ENCODE assay signal across 15 cellular contexts in the genomic region with DNA sequence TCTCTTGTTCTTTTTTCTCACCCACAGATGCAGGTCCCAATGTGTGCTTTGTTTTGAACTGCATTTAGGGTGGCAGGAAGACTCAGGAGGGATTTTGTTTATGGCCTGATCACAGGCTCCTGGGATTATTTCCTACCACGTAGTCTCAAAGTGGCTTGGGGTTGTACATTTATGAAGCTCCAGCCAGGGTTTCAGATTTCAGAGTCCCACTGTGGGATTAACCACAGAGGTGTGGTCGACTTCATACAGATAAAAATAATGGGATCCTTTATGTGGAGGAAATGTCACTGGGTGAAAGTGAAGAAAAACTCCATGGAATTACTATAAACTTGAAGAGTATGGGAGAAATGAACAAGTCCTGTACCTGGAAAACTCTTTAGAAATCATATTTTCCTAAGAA. TPM values are rescaled to one million over a fixed set of nuclear protein-coding genes. Genes with fewer than 3 reads are reported as not detected.
A peak's percentile ranks its signal among the peaks of the same experiment; 100 is the strongest.
DNase-seq lines count a peak whose midpoint lies in the region; ATAC-seq, FAIRE-seq and TF ChIP-seq lines count a peak whose summit lies in the region.
"Had no signal": no experiment of that assay in that cellular context is flagged by ENCODE, and none has a peak within 500 bp of the region (broad histone marks: within the 10 kb centered on the region; RNA-seq: fewer than 3 reads in every experiment).

No MANE protein-coding gene starts in this region.

- no peak for TF ChIP-seq CTCF in esophagus squamous epithelium (IDR thresholded peaks at IDR 0.05)

- no peak overlapping the region for H3K27ac ChIP-seq in esophagus squamous epithelium
- H3K27ac ChIP-seq: 22Rv1, RWPE1 had no signal

- WGBS in esophagus squamous epithelium, 2 donors, result 9 to 33% methylated on average over 1 to 2 of the region's 2 CpGs

- in situ Hi-C loops in SK-MEL-5 (cut with HindIII; ENCODE audit: low pct_unique_long_range_greater_than_20kb, low sequenced_read_pairs), result no loop called here

- H3K36me3 ChIP-seq in esophagus squamous epithelium, result no peaks in the 10 kb centered on the region

- intact Hi-C loops in esophagus squamous epithelium (cut with DNase I), result no loop called here

- ATAC-seq in activated T-cell treated with anti-CD3 and anti-CD28 coated beads, Interleukin-2, amount 50 U/mL, for 72 hours (replicated peaks in 1 of 2), result no peak
- no peak for ATAC-seq in GM21619 (IDR thresholded peaks at IDR 0.05; ENCODE audit: unreplicated experiment)

- H3K9me3 ChIP-seq in esophagus squamous epithelium, result no peaks in the 10 kb centered on the region

- no peaks in the 10 kb centered on the region for H3K9me3 Mint-ChIP-seq in activated T-cell treated with anti-CD3 and anti-CD28 coated beads, Interleukin-2, amount 50 U/mL, for 72 hours
- H3K9me3 Mint-ChIP-seq: CD8-positive, alpha-beta T cell; IgD-negative memory B cell had no signal

- H3K27me3 Mint-ChIP-seq in activated T-cell treated with anti-CD3 and anti-CD28 coated beads, Interleukin-2, amount 50 U/mL, for 72 hours (ENCODE audit: low read depth), result peaks cover 22% of the 10 kb centered on the region
- H3K27me3 Mint-ChIP-seq: IgD-negative memory B cell had no signal

- no peaks in the 10 kb centered on the region for H3K36me3 Mint-ChIP-seq in activated T-cell treated with anti-CD3 and anti-CD28 coated beads, Interleukin-2, amount 50 U/mL, for 72 hours (ENCODE audit: insufficient read depth in 2 of 2)
- H3K36me3 Mint-ChIP-seq: CD8-positive, alpha-beta T cell; IgD-negative memory B cell had no signal

- no peak for DNase-seq in activated T-cell treated with anti-CD3 and anti-CD28 coated beads, Interleukin-2, amount 50 U/mL, for 72 hours
- no peak for DNase-seq in activated T-cell treated with anti-CD3 and anti-CD28 coated beads for 4 hours
- peak; percentile 26 for DNase-seq in SK-MEL-5 (ENCODE audit: low read depth, low spot score)
- peak; percentile 10 for DNase-seq in ecto neural progenitor cell (ENCODE audit: low spot score)
- DNase-seq in GM12891 (ENCODE audit: insufficient read length, low spot score), result no peak
- no peak for DNase-seq in NCI-H748 treated with DMSO at 0.1 percent for 48 hours (lab: John Stamatoyannopoulos, UW)
- no peak for DNase-seq in esophagus squamous epithelium (lab: John Stamatoyannopoulos, UW)
- DNase-seq: GOT3, NCI-H2081 treated with DMSO at 0.1 percent for 48 hours, NCI-H446 treated with DMSO at 0.1 percent for 48 hours had no signal

- peaks cover 0 to 9% (median 0%) of the 10 kb centered on the region in 4 donors for H3K27me3 ChIP-seq in esophagus squamous epithelium

- TF ChIP-seq POLR2A in GM12891 (IDR thresholded peaks at IDR 0.05; ENCODE audit: low read depth, low read length) (no peak), esophagus squamous epithelium (IDR thresholded peaks at IDR 0.05) (no peak)

- H3K27ac Mint-ChIP-seq in activated T-cell treated with anti-CD3 and anti-CD28 coated beads, Interleukin-2, amount 50 U/mL, for 72 hours, result peak overlapping the region; percentile 64
- H3K27ac Mint-ChIP-seq: CD8-positive, alpha-beta T cell; IgD-negative memory B cell had no signal

- H3K4me1 Mint-ChIP-seq in activated T-cell treated with anti-CD3 and anti-CD28 coated beads, Interleukin-2, amount 50 U/mL, for 72 hours (ENCODE audit: low read depth), result peaks cover 6% of the 10 kb centered on the region

- H3K4me1 ChIP-seq in esophagus squamous epithelium, result no peaks in the 10 kb centered on the region

- H3K4me3 ChIP-seq in esophagus squamous epithelium, result no peak overlapping the region

- no peak overlapping the region for H3K4me3 Mint-ChIP-seq in activated T-cell treated with anti-CD3 and anti-CD28 coated beads, Interleukin-2, amount 50 U/mL, for 72 hours
- H3K4me3 Mint-ChIP-seq: CD8-positive, alpha-beta T cell had no signal

- FAIRE-seq in GM12891 (lab: Jason Lieb, UNC), result no peak

TF ChIP-seq in GM12891, 5 proteins besides CTCF, POLR2A, EP300 and RAD21:
- TF ChIP-seq TAF1 (IDR thresholded peaks at IDR 0.05; ENCODE audit: low read depth, low read length), result no peak
- TF ChIP-seq PAX5 (IDR thresholded peaks at IDR 0.05; ENCODE audit: insufficient read depth, low read length, severe bottlenecking), result no peak
- no peak for TF ChIP-seq SPI1 (IDR thresholded peaks at IDR 0.05; ENCODE audit: low read depth, low read length)
- no peak for TF ChIP-seq POLR2AphosphoS5 (IDR thresholded peaks at IDR 0.05; ENCODE audit: low read depth, low read length)
- no peak for TF ChIP-seq POU2F2 (IDR thresholded peaks at IDR 0.05; ENCODE audit: low read depth, low read length)

RNA-seq across cellular contexts. Expression of gene PPP1R1A, which starts 14.2 kb away (rescaled TPM):
- not detected for total RNA-seq in activated T-cell treated with anti-CD3 and anti-CD28 coated beads, Interleukin-2, amount 50 U/mL, for 72 hours
- 0.35 TPM in 1 of 2 replicates, not detected in the other for total RNA-seq in SK-MEL-5 (2014; rRNA removed; shearing (Covaris generic))
- 0.24 and 0.42 TPM in 2 replicates for polyA plus RNA-seq in SK-MEL-5 (2015; cell fraction: cytosol; rRNA removed)
- not detected in 2 replicates for polyA plus RNA-seq in SK-MEL-5 (2015; cell fraction: nucleus; rRNA removed)
- polyA plus RNA-seq in GM12891 (2012; ENCODE audit: low read depth, missing spikeins), result 0.05 TPM
- total RNA-seq in esophagus squamous epithelium, result 1 to 10 TPM in 1 of 4 donors, under 1 TPM in 2, not detected in 1; 0.15 to 1.9 (median 0.26) TPM
- total RNA-seq: CD8-positive, alpha-beta T cell had no signal
- polyA plus RNA-seq: IgD-negative memory B cell had no signal

RNA-seq across cellular contexts. Expression of gene LACRT, which starts 32.0 kb away (rescaled TPM):
- not detected for total RNA-seq in activated T-cell treated with anti-CD3 and anti-CD28 coated beads, Interleukin-2, amount 50 U/mL, for 72 hours
- total RNA-seq in SK-MEL-5 (2014; rRNA removed; shearing (Covaris generic)), result not detected in 2 replicates
- polyA plus RNA-seq in SK-MEL-5 (2015; cell fraction: cytosol; rRNA removed), result not detected in 2 replicates
- polyA plus RNA-seq in SK-MEL-5 (2015; cell fraction: nucleus; rRNA removed), result not detected in 2 replicates
- polyA plus RNA-seq in GM12891 (2012; ENCODE audit: low read depth, missing spikeins), result not detected
- not detected for total RNA-seq in esophagus squamous epithelium
- total RNA-seq: CD8-positive, alpha-beta T cell had no signal
- polyA plus RNA-seq: IgD-negative memory B cell had no signal

RNA-seq across cellular contexts. Expression of gene DCD, which starts 45.5 kb away (rescaled TPM):
- not detected for total RNA-seq in activated T-cell treated with anti-CD3 and anti-CD28 coated beads, Interleukin-2, amount 50 U/mL, for 72 hours
- not detected in 2 replicates for total RNA-seq in SK-MEL-5 (2014; rRNA removed; shearing (Covaris generic))
- polyA plus RNA-seq in SK-MEL-5 (2015; cell fraction: cytosol; rRNA removed), result not detected in 2 replicates
- polyA plus RNA-seq in SK-MEL-5 (2015; cell fraction: nucleus; rRNA removed), result not detected in 2 replicates
- polyA plus RNA-seq in GM12891 (2012; ENCODE audit: low read depth, missing spikeins), result not detected
- total RNA-seq in esophagus squamous epithelium, result not detected
- total RNA-seq: CD8-positive, alpha-beta T cell had no signal
- polyA plus RNA-seq: IgD-negative memory B cell had no signal

RNA-seq across cellular contexts. Expression of gene PDE1B, which starts 53.3 kb away (rescaled TPM):
- total RNA-seq in activated T-cell treated with anti-CD3 and anti-CD28 coated beads, Interleukin-2, amount 50 U/mL, for 72 hours, result 10 to 100 TPM; 10.9 to 15.3 TPM
- 0.08 TPM in 1 of 2 replicates, not detected in the other for total RNA-seq in SK-MEL-5 (2014; rRNA removed; shearing (Covaris generic))
- not detected in 2 replicates for polyA plus RNA-seq in SK-MEL-5 (2015; cell fraction: cytosol; rRNA removed)
- polyA plus RNA-seq in SK-MEL-5 (2015; cell fraction: nucleus; rRNA removed), result 0.42 TPM in 1 of 2 replicates, not detected in the other
- 2.3 TPM for polyA plus RNA-seq in GM12891 (2012; ENCODE audit: low read depth, missing spikeins)
- total RNA-seq in esophagus squamous epithelium, result 1 to 10 TPM in 3 of 4 donors, under 1 TPM in 1; 0.91 to 6.5 (median 1.4) TPM

Comparison
In these comparisons a context has a peak if more than half of its experiments do, and no peak if none do; other contexts are left out.
1. DNase-seq: peak in SK-MEL-5 (single experiment) and ecto neural progenitor cell (single experiment); none in activated T-cell treated with anti-CD3 and anti-CD28 coated beads, Interleukin-2, amount 50 U/mL, for 72 hours (0 of 2), activated T-cell treated with anti-CD3 and anti-CD28 coated beads for 4 hours (single experiment), GM12891 (single experiment), NCI-H748 treated with DMSO at 0.1 percent for 48 hours (single experiment) and esophagus squamous epithelium (single experiment).